In genomic region chr12:34219046-34219770, GRCh38 we compare ENCODE assay signal across 8 cellular contexts.
DNase-seq lines count a peak whose midpoint lies in the region; ATAC-seq, FAIRE-seq and TF ChIP-seq lines count a peak whose summit lies in the region.

No MANE protein-coding gene starts in this region.

- BruUV-seq in HepG2 (replicated peaks; lab: Mats Ljungman, UMichigan): no TSS peak

- H3K27me3 ChIP-seq in HepG2 (ENCODE audit: control insufficient read depth in 1 of 2, insufficient read depth in 2 of 2, low read length in 2 of 2) (no peaks in the 10 kb centered on the region; a peak in 2 of 5 replicates), brain microvascular endothelial cell (replicated peaks) (no peaks in the 10 kb centered on the region)

- H4K20me1 ChIP-seq in HepG2 (ENCODE audit: insufficient read depth, low read length): no peaks in the 10 kb centered on the region

- ATAC-seq in A549: no peak
- ATAC-seq in GM21576 (IDR thresholded peaks at IDR 0.05; ENCODE audit: unreplicated experiment): peak; percentile 8
- ATAC-seq in SK-N-SH treated with all-trans-retinoic acid at 6 μM for 48 hours: peak; percentile 23; the same call in 2 of the 3 replicates
- no peak; the same call in 2 of the 3 replicates for ATAC-seq in HepG2

- H3K27ac ChIP-seq in A549: peak overlapping the region in 1 of 2 experiments; percentile 70; a peak in 3 of 6 replicates
- no peak overlapping the region for H3K27ac ChIP-seq in HepG2 (ENCODE audit: extremely low read length, insufficient read depth, low read length)
- no peak overlapping the region for H3K27ac ChIP-seq in brain microvascular endothelial cell

- H3K4me1 ChIP-seq in A549 (no peaks in the 10 kb centered on the region), HepG2 (ENCODE audit: insufficient read depth, low read length) (no peaks in the 10 kb centered on the region)

- no peaks in the 10 kb centered on the region for H3K9me3 Mint-ChIP-seq in activated CD4-positive, alpha-beta memory T cell treated with anti-CD3 and anti-CD28 coated beads for 36 hours

- intact Hi-C loops in HepG2 (cut with micrococcal nuclease; ENCODE audit: unreplicated experiment): no loop called here
- intact Hi-C loops in activated CD4-positive, alpha-beta memory T cell treated with anti-CD3 and anti-CD28 coated beads for 36 hours (cut with micrococcal nuclease): no loop called here

- H3K27me3 Mint-ChIP-seq in activated CD4-positive, alpha-beta memory T cell treated with anti-CD3 and anti-CD28 coated beads for 36 hours: peaks cover 2% of the 10 kb centered on the region

- TF ChIP-seq EP300 in A549 (IDR thresholded peaks at IDR 0.05): no peak
- TF ChIP-seq EP300 in HepG2 (IDR thresholded peaks at IDR 0.05; ENCODE audit: low read depth in 2 of 2, low read length in 2 of 2): no peak
- no peak for TF ChIP-seq EP300 in HepG2 (CRISPR knock-in tag; IDR thresholded peaks at IDR 0.05; ENCODE audit: borderline replicate concordance)

- H3K36me3 Mint-ChIP-seq in activated CD4-positive, alpha-beta memory T cell treated with anti-CD3 and anti-CD28 coated beads for 36 hours: no peaks in the 10 kb centered on the region

- H3K4me2 ChIP-seq in A549 (peak overlapping the region; percentile 96), HepG2 (ENCODE audit: low read depth, low read length) (peak overlapping the region; percentile 77)

- CTCF ChIA-PET in A549 (lab: Yijun Ruan, JAX) (interaction anchor here (0.6 to 1.6 kb wide), 2 partner anchors 63 to 97 kb away, joined by 3 to 5 read pairs; no protein-coding TSS in a partner anchor), HepG2 (lab: Yijun Ruan, JAX; ENCODE audit: low intra/inter-chr PET ratio, low total read pairs) (interaction anchor here (1.9 to 2.2 kb wide), 2 partner anchors 96 to 180 kb away, joined by 18 to 29 read pairs; no protein-coding TSS in a partner anchor)
- CTCF ChIA-PET in activated CD4-positive, alpha-beta memory T cell treated with anti-CD3 and anti-CD28 coated beads for 36 hours (lab: Charles Lee): interaction anchor here (2.1 kb wide), 1 partner anchor 97 kb away, joined by 9 read pairs; no protein-coding TSS in a partner anchor

- no peak overlapping the region for H3K9ac ChIP-seq in HepG2 (ENCODE audit: insufficient read depth, low read depth, low read length)

- no peak overlapping the region for H2AFZ ChIP-seq in HepG2 (ENCODE audit: low read length)

- H3K36me3 ChIP-seq in HepG2 (replicated peaks in 1 of 2; ENCODE audit: control insufficient read depth in 1 of 2, insufficient read depth in 2 of 2, low read length in 2 of 2) (no peaks in the 10 kb centered on the region), brain microvascular endothelial cell (replicated peaks) (no peaks in the 10 kb centered on the region)

- 71% methylated on average over 41 of the region's 42 CpGs for whole genome bisulfite sequencing in A549 (ENCODE audit: missing lambda C conversion rate)
- WGBS in HepG2 (ENCODE audit: low lambda C conversion rate): 85% methylated on average over 27 of the region's 42 CpGs

- TF ChIP-seq RAD21 in A549 (conservative IDR thresholded peaks at IDR 0.05 in 1 of 2, IDR thresholded peaks at IDR 0.05 in 1 of 2): no peak
- no peak for TF ChIP-seq RAD21 in HepG2 (CRISPR knock-in tag; IDR thresholded peaks at IDR 0.05)

- FAIRE-seq in A549 (lab: Jason Lieb, UNC) (no peak), HepG2 (lab: Jason Lieb, UNC) (no peak)

- in situ Hi-C loops in HepG2 (cut with HindIII; ENCODE audit: extremely low pct_ligation_motif_present, low pct_unique_long_range_greater_than_20kb): loop anchor here (5.0 to 25.0 kb wide), 3 partner anchors 97 to 1282 kb away; no protein-coding TSS in a partner anchor
- in situ Hi-C loops in brain microvascular endothelial cell (cut with HindIII; ENCODE audit: low pct_ligation_motif_present, low sequenced_read_pairs): no loop called here

- no peak overlapping the region for H3K27ac Mint-ChIP-seq in activated CD4-positive, alpha-beta memory T cell treated with anti-CD3 and anti-CD28 coated beads for 36 hours

- H3K4me3 ChIP-seq in A549 (peak overlapping the region; percentile 47), HepG2 (replicated peaks in 1 of 3; ENCODE audit: insufficient read depth in 1 of 3, low read depth in 2 of 3, low read length in 3 of 3) (peak overlapping the region in 1 of 3 experiments; percentile 32; a peak in 2 of 6 replicates), brain microvascular endothelial cell (ENCODE audit: low read depth, low read length) (no peak overlapping the region)

- no peak overlapping the region for H3K4me3 Mint-ChIP-seq in activated CD4-positive, alpha-beta memory T cell treated with anti-CD3 and anti-CD28 coated beads for 36 hours

- H3K4me1 Mint-ChIP-seq in activated CD4-positive, alpha-beta memory T cell treated with anti-CD3 and anti-CD28 coated beads for 36 hours (ENCODE audit: low read depth): peaks cover 2% of the 10 kb centered on the region

- POLR2A ChIA-PET in A549 (lab: Yijun Ruan, JAX): no interaction called here
- POLR2A ChIA-PET in HepG2 (lab: Yijun Ruan, JAX): no interaction called here
- POLR2A ChIA-PET in activated CD4-positive, alpha-beta memory T cell treated with anti-CD3 and anti-CD28 coated beads for 36 hours (lab: Charles Lee): no interaction called here

- H3K9me3 ChIP-seq in A549 (no peaks in the 10 kb centered on the region), HepG2 (ENCODE audit: low read length) (no peaks in the 10 kb centered on the region)

- no peaks in the 10 kb centered on the region for H3K79me2 ChIP-seq in HepG2 (ENCODE audit: insufficient read depth, low read length)

- DNase-seq in A549 (ENCODE audit: low read depth in 1 of 2, low spot score in 1 of 2): no peak
- DNase-seq in HepG2 (ENCODE audit: low spot score): no peak
- DNase-seq in brain microvascular endothelial cell: no peak
- DNase-seq in kidney tubule cell (ENCODE audit: low spot score): no peak
- DNase-seq in activated CD4-positive, alpha-beta memory T cell treated with anti-CD3 and anti-CD28 coated beads for 36 hours: no peak
- no peak for DNase-seq in occipital lobe (lab: John Stamatoyannopoulos, UW)

- TF ChIP-seq CTCF in A549 (IDR thresholded peaks at IDR 0.05) (no peak), HepG2 (CRISPR knock-in tag; IDR thresholded peaks at IDR 0.05) (no peak), brain microvascular endothelial cell (IDR thresholded peaks at IDR 0.05; ENCODE audit: low read depth, low read length, missing control alignments) (no peak)

- TF ChIP-seq POLR2A in A549 (IDR thresholded peaks at IDR 0.05; ENCODE audit: low read length) (no peak), HepG2 (IDR thresholded peaks at IDR 0.05; ENCODE audit: insufficient read depth in 1 of 2, low read depth in 2 of 2, low read length in 2 of 2) (no peak)

TF ChIP-seq in A549, 52 proteins besides CTCF, POLR2A, EP300 and RAD21 (continues in another document):
- TF ChIP-seq ESRRA (IDR thresholded peaks at IDR 0.05; ENCODE audit: borderline replicate concordance, low read length): no peak
- no peak for TF ChIP-seq HMGXB4 (CRISPR knock-in tag; IDR thresholded peaks at IDR 0.05; ENCODE audit: borderline replicate concordance)
- no peak for TF ChIP-seq SMC3 (IDR thresholded peaks at IDR 0.05)
- TF ChIP-seq CBX8 (IDR thresholded peaks at IDR 0.05): no peak

TF ChIP-seq in SK-N-SH treated with all-trans-retinoic acid at 6 μM for 48 hours, 23 proteins besides CTCF, POLR2A, EP300 and RAD21 (continues in another document):
- TF ChIP-seq POU6F1 (CRISPR knock-in tag; IDR thresholded peaks at IDR 0.05; ENCODE audit: borderline replicate concordance, low read depth) (no peak), ISL1 (CRISPR knock-in tag; IDR thresholded peaks at IDR 0.05) (no peak)

TF ChIP-seq in HepG2, 621 proteins besides CTCF, POLR2A, EP300 and RAD21:
- TF ChIP-seq CHD2 (IDR thresholded peaks at IDR 0.05; ENCODE audit: low read depth, low read length): no peak
- 0 out of 2 replicates have a peak, but pooled peaks have one; percentile 12 for TF ChIP-seq DR1 (CRISPR knock-in tag; IDR thresholded peaks at IDR 0.05)
- TF ChIP-seq ZNF687 (CRISPR knock-in tag; IDR thresholded peaks at IDR 0.05): peak; percentile 7; the same call in 1 of the 2 replicates

Comparison
In these comparisons a context has a peak if more than half of its experiments do, and no peak if none do; other contexts are left out.
1. ATAC-seq: peak in GM21576 (single experiment) and SK-N-SH treated with all-trans-retinoic acid at 6 μM for 48 hours (single experiment); none in A549 (0 of 2) and HepG2 (single experiment).